Comparison of ENCODE assay signal across 9 cellular contexts in the genomic region with DNA sequence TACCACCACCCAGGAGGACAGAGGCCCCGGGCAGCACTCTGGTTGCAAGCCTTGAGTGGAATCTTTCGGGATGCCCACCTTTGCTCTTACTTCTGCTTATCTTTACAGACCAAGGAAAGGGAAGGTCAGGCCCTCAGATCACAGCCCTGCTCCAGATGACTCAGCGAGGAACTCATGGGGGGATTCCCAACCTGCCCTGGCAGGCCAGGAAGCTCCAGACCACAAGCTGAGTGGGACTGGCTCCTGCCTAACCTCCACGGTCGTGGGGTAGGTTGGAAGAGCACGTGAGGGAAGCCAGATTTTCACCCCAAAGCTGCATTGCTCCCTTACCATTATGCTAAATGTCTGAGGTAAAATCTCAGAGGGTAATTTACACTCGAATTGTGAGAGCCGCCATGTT. TPM values are rescaled to one million over a fixed set of nuclear protein-coding genes. Genes with fewer than 3 reads are reported as not detected.
A peak's percentile ranks its signal among the peaks of the same experiment; 100 is the strongest.
DNase-seq lines count a peak whose midpoint lies in the region; ATAC-seq lines count a peak whose summit lies in the region.
"Had no signal": no experiment of that assay in that cellular context is flagged by ENCODE, and none has a peak within 500 bp of the region (broad histone marks: within the 10 kb centered on the region; RNA-seq: fewer than 3 reads in every experiment).

No MANE protein-coding gene starts in this region.

- peak overlapping the region; percentile 59 to 65 for H3K4me3 Mint-ChIP-seq in activated T-cell treated with anti-CD3 and anti-CD28 coated beads, Interleukin-2, amount 50 U/mL, for 72 hours

- H3K4me1 ChIP-seq in mesendoderm (ENCODE audit: control insufficient read depth, low read depth, low read length), result peaks cover 3% of the 10 kb centered on the region

- peak; percentile 64 to 76 for ATAC-seq in activated T-cell treated with anti-CD3 and anti-CD28 coated beads, Interleukin-2, amount 50 U/mL, for 72 hours (replicated peaks in 1 of 2)
- ATAC-seq in GM18517 (IDR thresholded peaks at IDR 0.05; ENCODE audit: unreplicated experiment) (no peak), GM19467 (IDR thresholded peaks at IDR 0.05; ENCODE audit: unreplicated experiment) (no peak), HG03342 (IDR thresholded peaks at IDR 0.05; ENCODE audit: unreplicated experiment) (no peak)

- H2BK5ac ChIP-seq in mesendoderm (ENCODE audit: low read length), result no peak overlapping the region

- H3K56ac ChIP-seq in mesendoderm (ENCODE audit: low read length), result no peak overlapping the region

- H2AK5ac ChIP-seq in mesendoderm (ENCODE audit: low read length), result no peak overlapping the region

- H3K9ac ChIP-seq in mesendoderm (ENCODE audit: low read length), result no peak overlapping the region

- no peak overlapping the region for H3K4me3 ChIP-seq in mesendoderm (ENCODE audit: low read length)

- DNase-seq in CD1c-positive myeloid dendritic cell (ENCODE audit: extremely low spot score) (peak; percentile 76), HK-2 (ENCODE audit: unreplicated experiment) (peak; percentile 68), mesendoderm (peak; percentile 31), NCI-H2107 treated with DMSO at 0.1 percent for 48 hours (lab: John Stamatoyannopoulos, UW; ENCODE audit: unreplicated experiment) (no peak)
- peak; percentile 53 to 57 for DNase-seq in activated T-cell treated with anti-CD3 and anti-CD28 coated beads, Interleukin-2, amount 50 U/mL, for 72 hours
- DNase-seq: DMS 273 treated with DMSO at 0.1 percent for 48 hours had no signal

- H3K27me3 Mint-ChIP-seq in activated T-cell treated with anti-CD3 and anti-CD28 coated beads, Interleukin-2, amount 50 U/mL, for 72 hours (ENCODE audit: low read depth), result no peaks in the 10 kb centered on the region

- no CpG with 5 or more reads among the region's 8 CpGs for WGBS in mesendoderm (ENCODE audit: extremely low coverage, insufficient coverage, low lambda C conversion rate)

- no peaks in the 10 kb centered on the region for H3K9me3 Mint-ChIP-seq in activated T-cell treated with anti-CD3 and anti-CD28 coated beads, Interleukin-2, amount 50 U/mL, for 72 hours

- peak overlapping the region; percentile 81 for H3K27ac Mint-ChIP-seq in activated T-cell treated with anti-CD3 and anti-CD28 coated beads, Interleukin-2, amount 50 U/mL, for 72 hours

- peaks cover 5 to 10% of the 10 kb centered on the region in 2 donors for H3K36me3 Mint-ChIP-seq in activated T-cell treated with anti-CD3 and anti-CD28 coated beads, Interleukin-2, amount 50 U/mL, for 72 hours (ENCODE audit: insufficient read depth in 2 of 2)

- H3K27ac ChIP-seq in mesendoderm (ENCODE audit: low read depth, low read length), result no peak overlapping the region

- H3K36me3 ChIP-seq in mesendoderm (ENCODE audit: control insufficient read depth, insufficient read depth, low read length), result no peaks in the 10 kb centered on the region

- no peak overlapping the region for H4K8ac ChIP-seq in mesendoderm (ENCODE audit: low read depth, low read length)

- no peak overlapping the region for H4K5ac ChIP-seq in mesendoderm (ENCODE audit: low read length)

- H3K4me2 ChIP-seq in mesendoderm (ENCODE audit: low read length), result no peak overlapping the region

- H2BK120ac ChIP-seq in mesendoderm (ENCODE audit: low read depth, low read length), result no peak overlapping the region

- no peak overlapping the region for H3K23ac ChIP-seq in mesendoderm (ENCODE audit: low read length)

- no peaks in the 10 kb centered on the region for H3K79me2 ChIP-seq in mesendoderm (ENCODE audit: control insufficient read depth, insufficient read depth, low read length)

- no peaks in the 10 kb centered on the region for H3K79me1 ChIP-seq in mesendoderm (ENCODE audit: low read length)

- H3K18ac ChIP-seq in mesendoderm (ENCODE audit: low read length), result no peak overlapping the region

- H2BK15ac ChIP-seq in mesendoderm (replicated peaks; ENCODE audit: low read depth), result no peak overlapping the region

- H3K27me3 ChIP-seq in mesendoderm (ENCODE audit: insufficient read depth, low read length, poor library complexity), result no peaks in the 10 kb centered on the region

- H3K4ac ChIP-seq in mesendoderm (ENCODE audit: low read depth, low read length), result no peak overlapping the region

- peaks cover 93% of the 10 kb centered on the region for H3K4me1 Mint-ChIP-seq in activated T-cell treated with anti-CD3 and anti-CD28 coated beads, Interleukin-2, amount 50 U/mL, for 72 hours (ENCODE audit: low read depth)

RNA-seq across cellular contexts. Expression of a gene that starts 11.8 kb away (rescaled TPM):
- 10 to 100 TPM; 25.6 to 30.0 TPM for total RNA-seq in activated T-cell treated with anti-CD3 and anti-CD28 coated beads, Interleukin-2, amount 50 U/mL, for 72 hours
- 2.7 TPM for polyA plus RNA-seq in mesendoderm (2013, experiment 1 of 2)
- 2.6 TPM for polyA plus RNA-seq in mesendoderm (2013, experiment 2 of 2)

RNA-seq across cellular contexts. Expression of a gene that starts 25.6 kb away (rescaled TPM):
- total RNA-seq in activated T-cell treated with anti-CD3 and anti-CD28 coated beads, Interleukin-2, amount 50 U/mL, for 72 hours, result 1 to 10 TPM; 6.2 to 7.4 TPM
- 3.3 TPM for polyA plus RNA-seq in mesendoderm (2013, experiment 1 of 2)
- polyA plus RNA-seq in mesendoderm (2013, experiment 2 of 2), result 3.4 TPM

RNA-seq across cellular contexts. Expression of a gene that starts 41.8 kb away (rescaled TPM):
- 100 to 1,000 TPM; 298 to 325 TPM for total RNA-seq in activated T-cell treated with anti-CD3 and anti-CD28 coated beads, Interleukin-2, amount 50 U/mL, for 72 hours
- 264 TPM for polyA plus RNA-seq in mesendoderm (2013, experiment 1 of 2)
- polyA plus RNA-seq in mesendoderm (2013, experiment 2 of 2), result 276 TPM

RNA-seq across cellular contexts. Expression of a gene that starts 41.9 kb away (rescaled TPM):
- total RNA-seq in activated T-cell treated with anti-CD3 and anti-CD28 coated beads, Interleukin-2, amount 50 U/mL, for 72 hours, result 1 to 10 TPM; 3.2 to 3.7 TPM
- 2.6 TPM for polyA plus RNA-seq in mesendoderm (2013, experiment 1 of 2)
- polyA plus RNA-seq in mesendoderm (2013, experiment 2 of 2), result 2.6 TPM

RNA-seq across cellular contexts. Expression of a gene that starts 48.3 kb away (rescaled TPM):
- 10 to 100 TPM; 20.9 to 21.9 TPM for total RNA-seq in activated T-cell treated with anti-CD3 and anti-CD28 coated beads, Interleukin-2, amount 50 U/mL, for 72 hours
- polyA plus RNA-seq in mesendoderm (2013, experiment 1 of 2), result not detected
- polyA plus RNA-seq in mesendoderm (2013, experiment 2 of 2), result not detected

Comparison
In these comparisons a context has a peak if more than half of its experiments do, and no peak if none do; other contexts are left out.
1. ATAC-seq: peak in activated T-cell treated with anti-CD3 and anti-CD28 coated beads, Interleukin-2, amount 50 U/mL, for 72 hours (2 of 2); none in GM18517 (single experiment), GM19467 (single experiment) and HG03342 (single experiment).